In genomic region chr13:44857061-44857460, GRCh38 we compare ENCODE assay signal across 23 cellular contexts.
"Had no signal": no experiment of that assay in that cellular context is flagged by ENCODE, and none has a peak within 500 bp of the region (broad histone marks: within the 10 kb centered on the region; RNA-seq: fewer than 3 reads in every experiment).

No MANE protein-coding gene starts in this region.

- H3K27ac ChIP-seq: ovary, thoracic aorta, upper lobe of left lung had no signal

- H3K27me3 ChIP-seq: body of pancreas, ovary, upper lobe of left lung had no signal

- DNase-seq: activated CD4-positive, alpha-beta T cell treated with anti-CD3 and anti-CD28 coated beads, Interleukin-2, amount 10 ng/mL, durations not matched to agents 7 days and 5 days; activated CD8-positive, alpha-beta T cell treated with anti-CD3 and anti-CD28 coated beads, Interleukin-2, amount 10 ng/mL, durations not matched to agents 7 days and 5 days; activated naive CD4-positive, alpha-beta T cell treated with Interleukin-2 at 50 U/mL for 16 hours; activated naive CD8-positive, alpha-beta T cell treated with anti-CD3 and anti-CD28 coated beads, Interleukin-2, amount 10 ng/mL, durations not matched to agents 7 days and 5 days; activated T-cell treated with anti-CD3 and anti-CD28 coated beads, Interleukin-2, amount 50 U/mL, for 24 hours; amygdala; body of pancreas; caudate nucleus; glutamatergic neuron; kidney; left ventricle myocardium superior; mesenchymal stem cell; mucosa of descending colon; naive B cell; ovary; stimulated activated CD4-positive, alpha-beta T cell treated with anti-CD3 and anti-CD28 coated beads, Interleukin-4, amount 100 ng/mL, for 4 hours; stimulated activated naive B cell treated with anti-CD40 and anti-IgM and Interleukin-4, amounts not matched to agents 10 μg/mL and 1 μg/mL and 100 μg/mL, for 72 hours; T1000 had no signal

- ATAC-seq: activated CD4-positive, CD25-positive, alpha-beta regulatory T cell treated with anti-CD3 and anti-CD28 coated beads, Interleukin-2, amount 50 U/mL, for 24 hours; activated CD8-positive, alpha-beta T cell treated with anti-CD3 and anti-CD28 coated beads, Interleukin-2, amount 10 ng/mL, durations not matched to agents 7 days and 5 days; body of pancreas; left ventricle myocardium superior; mucosa of descending colon; sciatic nerve; stimulated activated naive B cell treated with anti-CD40 and anti-IgM and Interleukin-4, amounts not matched to agents 10 μg/mL and 1 μg/mL and 100 μg/mL, for 72 hours had no signal

- H3K36me3 ChIP-seq: ovary, thoracic aorta, upper lobe of left lung had no signal

- H3K9me3 ChIP-seq: body of pancreas, mucosa of descending colon, ovary, thoracic aorta, upper lobe of left lung had no signal

- H3K4me1 Mint-ChIP-seq: activated CD4-positive, alpha-beta T cell treated with anti-CD3 and anti-CD28 coated beads, Interleukin-2, amount 10 ng/mL, durations not matched to agents 7 days and 5 days; activated naive CD8-positive, alpha-beta T cell treated with anti-CD3 and anti-CD28 coated beads, Interleukin-2, amount 10 ng/mL, durations not matched to agents 7 days and 5 days; naive B cell had no signal

- H3K27ac Mint-ChIP-seq: activated CD4-positive, alpha-beta T cell treated with anti-CD3 and anti-CD28 coated beads, Interleukin-2, amount 10 ng/mL, durations not matched to agents 7 days and 5 days; activated CD8-positive, alpha-beta T cell treated with anti-CD3 and anti-CD28 coated beads, Interleukin-2, amount 10 ng/mL, durations not matched to agents 7 days and 5 days; activated naive CD8-positive, alpha-beta T cell treated with anti-CD3 and anti-CD28 coated beads, Interleukin-2, amount 10 ng/mL, durations not matched to agents 7 days and 5 days; activated T-cell treated with anti-CD3 and anti-CD28 coated beads, Interleukin-2, amount 50 U/mL, for 24 hours; activated T-helper 2 cell treated with anti-CD3 and anti-CD28 coated beads, Interferon-gamma antibody, Interleukin-2, Interleukin-4, amounts not matched to agents 10 μg/mL and 5 μg/mL and 100 μg/mL, durations not matched to agents 14 hours and 24 hours and 36 hours; naive B cell; stimulated activated naive B cell treated with anti-CD40 and anti-IgM and Interleukin-4, amounts not matched to agents 10 μg/mL and 1 μg/mL and 100 μg/mL, for 72 hours had no signal

- H3K36me3 Mint-ChIP-seq: activated naive CD8-positive, alpha-beta T cell treated with anti-CD3 and anti-CD28 coated beads, Interleukin-2, amount 10 ng/mL, durations not matched to agents 7 days and 5 days; naive B cell; stimulated activated naive B cell treated with anti-CD40 and anti-IgM and Interleukin-4, amounts not matched to agents 10 μg/mL and 1 μg/mL and 100 μg/mL, for 72 hours had no signal

- H3K4me3 Mint-ChIP-seq: activated CD4-positive, alpha-beta T cell treated with anti-CD3 and anti-CD28 coated beads, Interleukin-2, amount 10 ng/mL, durations not matched to agents 7 days and 5 days; activated CD8-positive, alpha-beta T cell treated with anti-CD3 and anti-CD28 coated beads, Interleukin-2, amount 10 ng/mL, durations not matched to agents 7 days and 5 days; activated naive CD8-positive, alpha-beta T cell treated with anti-CD3 and anti-CD28 coated beads, Interleukin-2, amount 10 ng/mL, durations not matched to agents 7 days and 5 days; activated T-cell treated with anti-CD3 and anti-CD28 coated beads, Interleukin-2, amount 50 U/mL, for 24 hours; naive B cell; stimulated activated naive B cell treated with anti-CD40 and anti-IgM and Interleukin-4, amounts not matched to agents 10 μg/mL and 1 μg/mL and 100 μg/mL, for 72 hours had no signal

- H3K4me3 ChIP-seq: body of pancreas, mucosa of descending colon, ovary, thoracic aorta, upper lobe of left lung had no signal

- H3K9me3 Mint-ChIP-seq: activated CD4-positive, alpha-beta T cell treated with anti-CD3 and anti-CD28 coated beads, Interleukin-2, amount 10 ng/mL, durations not matched to agents 7 days and 5 days; activated naive CD8-positive, alpha-beta T cell treated with anti-CD3 and anti-CD28 coated beads, Interleukin-2, amount 10 ng/mL, durations not matched to agents 7 days and 5 days; activated T-cell treated with anti-CD3 and anti-CD28 coated beads, Interleukin-2, amount 50 U/mL, for 24 hours; activated T-helper 2 cell treated with anti-CD3 and anti-CD28 coated beads, Interferon-gamma antibody, Interleukin-2, Interleukin-4, amounts not matched to agents 10 μg/mL and 5 μg/mL and 100 μg/mL, durations not matched to agents 14 hours and 24 hours and 36 hours; naive B cell; stimulated activated naive B cell treated with anti-CD40 and anti-IgM and Interleukin-4, amounts not matched to agents 10 μg/mL and 1 μg/mL and 100 μg/mL, for 72 hours had no signal
